ENCODE assay signal across 15 cellular contexts in the genomic region with DNA sequence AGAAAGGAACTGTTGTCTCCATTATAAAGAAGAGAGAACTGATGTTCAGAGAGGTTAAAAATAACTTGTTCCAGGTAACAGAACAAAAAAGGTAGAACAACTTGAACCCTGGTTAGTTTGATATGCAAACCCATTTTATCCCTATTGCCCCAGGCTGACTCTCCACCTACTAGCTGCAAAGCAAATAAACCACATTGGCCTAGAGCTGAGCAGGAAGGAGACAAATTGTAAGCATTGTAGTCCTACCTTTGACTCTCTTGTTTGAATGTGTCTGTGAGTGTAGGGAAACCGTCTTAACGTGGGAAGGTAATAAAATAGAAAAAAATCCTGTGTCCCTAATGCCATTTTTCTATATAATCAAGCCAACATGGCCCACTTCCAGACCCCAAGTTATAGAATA.
DNase-seq lines count a peak whose midpoint lies in the region; ATAC-seq and TF ChIP-seq lines count a peak whose summit lies in the region.
"Had no signal": no experiment of that assay in that cellular context is flagged by ENCODE, and none has a peak within 500 bp of the region (broad histone marks: within the 10 kb centered on the region; RNA-seq: fewer than 3 reads in every experiment).

No MANE protein-coding gene starts in this region.

- no peaks in the 10 kb centered on the region for H3K36me3 ChIP-seq in mammary epithelial cell (ENCODE audit: insufficient read depth, low read length)
- H3K36me3 ChIP-seq: BLaER1 treated with 17β-estradiol and CSF1 and Interleukin-3, amounts not matched to agents 10 nM and 100 nM had no signal

- no peaks in the 10 kb centered on the region for H3K79me2 ChIP-seq in mammary epithelial cell (ENCODE audit: insufficient read depth, low read length)

- 59% methylated on average over 2 of the region's 2 CpGs for WGBS in mammary epithelial cell (ENCODE audit: low coverage, missing lambda C conversion rate)

- peak; percentile 71; the same call in 1 of the 2 replicates for ATAC-seq in WTC11

- H3K36me3 Mint-ChIP-seq in MCF 10A (ENCODE audit: insufficient read depth, unreplicated experiment) = no peaks in the 10 kb centered on the region
- no peaks in the 10 kb centered on the region for H3K36me3 Mint-ChIP-seq in WTC11
- H3K36me3 Mint-ChIP-seq: CD4-positive, CD25-positive, alpha-beta regulatory T cell had no signal

- no peaks in the 10 kb centered on the region for H3K9me3 ChIP-seq in mammary epithelial cell (replicated peaks; ENCODE audit: insufficient read depth, low read length)

- POLR2A ChIA-PET in MCF 10A (lab: Yijun Ruan, JAX) (no interaction called here), WTC11 (lab: Charles Lee) (no interaction called here)

- in situ Hi-C loops in mammary epithelial cell (cut with MboI; ENCODE audit: low sequenced_read_pairs in 2 of 2) = no loop called here

- CTCF ChIA-PET in mammary epithelial cell (lab: Charles Lee; ENCODE audit: low non-redundant PET) = no interaction called here
- CTCF ChIA-PET in MCF 10A (lab: Yijun Ruan, JAX) = no interaction called here
- CTCF ChIA-PET in WTC11 (lab: Charles Lee) = no interaction called here

- intact Hi-C loops in mammary epithelial cell (cut with micrococcal nuclease) = no loop called here
- intact Hi-C loops in MCF 10A (cut with micrococcal nuclease) = no loop called here

- H3K27me3 Mint-ChIP-seq in MCF 10A (ENCODE audit: insufficient read depth, unreplicated experiment) (no peaks in the 10 kb centered on the region), WTC11 (ENCODE audit: low read depth) (no peaks in the 10 kb centered on the region)
- H3K27me3 Mint-ChIP-seq: CD4-positive, CD25-positive, alpha-beta regulatory T cell had no signal

- peak overlapping the region; percentile 54 for H2AFZ ChIP-seq in mammary epithelial cell (ENCODE audit: low read depth, low read length)

- H3K4me1 Mint-ChIP-seq in MCF 10A (ENCODE audit: insufficient read depth, unreplicated experiment) (no peaks in the 10 kb centered on the region), WTC11 (peaks cover 3% of the 10 kb centered on the region; the same call in 1 of the 2 replicates)

- H3K27me3 ChIP-seq in mammary epithelial cell (ENCODE audit: insufficient read depth, low read length) = no peaks in the 10 kb centered on the region
- H3K27me3 ChIP-seq: BLaER1 treated with 17β-estradiol and CSF1 and Interleukin-3, amounts not matched to agents 10 nM and 100 nM had no signal

- dilution Hi-C loops in mammary epithelial cell (cut with HindIII; ENCODE audit: low sequenced_read_pairs) = no loop called here

- H3K4me1 ChIP-seq in mammary epithelial cell (ENCODE audit: insufficient read depth, low read length) = peaks cover 4% of the 10 kb centered on the region

- TF ChIP-seq CTCF in mammary epithelial cell (conservative IDR thresholded peaks at IDR 0.05 in 1 of 2, IDR thresholded peaks at IDR 0.05 in 1 of 2; ENCODE audit: extremely low read depth in 1 of 2, insufficient read depth in 1 of 2, low read depth in 1 of 2, low read length in 2 of 2) (no peak), MCF 10A (IDR thresholded peaks at IDR 0.05; ENCODE audit: unreplicated experiment) (no peak), WTC11 (IDR thresholded peaks at IDR 0.05) (no peak), GM10266 (IDR thresholded peaks at IDR 0.05; ENCODE audit: control insufficient read depth, insufficient read depth, low read depth, missing control alignments) (no peak)

- no peak overlapping the region for H3K4me3 ChIP-seq in mammary epithelial cell (replicated peaks in 1 of 3; ENCODE audit: insufficient read depth in 1 of 3, low read depth in 2 of 3, low read length in 3 of 3)
- H3K4me3 ChIP-seq: BLaER1 treated with 17β-estradiol and CSF1 and Interleukin-3, amounts not matched to agents 10 nM and 100 nM had no signal

- H4K20me1 ChIP-seq in mammary epithelial cell (ENCODE audit: insufficient read depth, low read length) = no peaks in the 10 kb centered on the region
- H4K20me1 ChIP-seq: BLaER1 treated with 17β-estradiol and CSF1 and Interleukin-3, amounts not matched to agents 10 nM and 100 nM had no signal

- no peak overlapping the region for H3K9ac ChIP-seq in mammary epithelial cell (ENCODE audit: insufficient read depth, low read length)
- H3K9ac ChIP-seq: BLaER1 treated with 17β-estradiol and CSF1 and Interleukin-3, amounts not matched to agents 10 nM and 100 nM had no signal

- H3K27ac Mint-ChIP-seq in MCF 10A (ENCODE audit: low read depth, unreplicated experiment) (no peak overlapping the region), WTC11 (no peak overlapping the region)
- H3K27ac Mint-ChIP-seq: CD4-positive, CD25-positive, alpha-beta regulatory T cell; HFFc6 had no signal

- H3K4me2 ChIP-seq in mammary epithelial cell (ENCODE audit: insufficient read depth, low read depth, low read length) = no peak overlapping the region
- H3K4me2 ChIP-seq: BLaER1 treated with 17β-estradiol and CSF1 and Interleukin-3, amounts not matched to agents 10 nM and 100 nM had no signal

- H3K4me3 Mint-ChIP-seq in MCF 10A (ENCODE audit: unreplicated experiment) (no peak overlapping the region), WTC11 (no peak overlapping the region)
- H3K4me3 Mint-ChIP-seq: CD4-positive, CD25-positive, alpha-beta regulatory T cell; HFFc6 had no signal

- H3K9me3 Mint-ChIP-seq in MCF 10A (ENCODE audit: unreplicated experiment) (no peaks in the 10 kb centered on the region), WTC11 (peaks cover 7% of the 10 kb centered on the region)

- peak in 2 of 3 experiments; percentile 28 to 64 for DNase-seq in NCI-H1417 (lab: John Stamatoyannopoulos, UW)
- DNase-seq in NCI-H1417 treated with DMSO at 0.1 percent for 48 hours (lab: John Stamatoyannopoulos, UW) = no peak
- no peak for DNase-seq in mammary epithelial cell
- no peak for DNase-seq in MCF 10A (ENCODE audit: unreplicated experiment)
- no peak for DNase-seq in WTC11 (ENCODE audit: low spot score)
- DNase-seq in activated naive CD4-positive, alpha-beta T cell (lab: John Stamatoyannopoulos, UW) = no peak
- no peak for DNase-seq in GM10266 (ENCODE audit: extremely low spot score)
- no peak for DNase-seq in stimulated activated CD4-positive, alpha-beta T cell treated with anti-CD3 and anti-CD28 coated beads, Interleukin-2, amount 100 ng/mL, for 48 hours
- DNase-seq: 8988T; CD4-positive, CD25-positive, alpha-beta regulatory T cell; DND-41; GDM1; HCEC 1CT; HFFc6 had no signal

- H3K27ac ChIP-seq in mammary epithelial cell (ENCODE audit: insufficient read depth, low read depth, low read length) = no peak overlapping the region
- H3K27ac ChIP-seq: BLaER1 treated with 17β-estradiol and CSF1 and Interleukin-3, amounts not matched to agents 10 nM and 100 nM had no signal

- no TSS peak for BruUV-seq in mammary epithelial cell (replicated peaks; lab: Mats Ljungman, UMichigan)
- BruUV-seq in MCF 10A (replicated peaks; lab: Mats Ljungman, UMichigan) = no TSS peak

TF ChIP-seq in WTC11, 78 proteins besides CTCF, POLR2A, EP300 and RAD21 (continues in another document):
- TF ChIP-seq, protein P1, sequence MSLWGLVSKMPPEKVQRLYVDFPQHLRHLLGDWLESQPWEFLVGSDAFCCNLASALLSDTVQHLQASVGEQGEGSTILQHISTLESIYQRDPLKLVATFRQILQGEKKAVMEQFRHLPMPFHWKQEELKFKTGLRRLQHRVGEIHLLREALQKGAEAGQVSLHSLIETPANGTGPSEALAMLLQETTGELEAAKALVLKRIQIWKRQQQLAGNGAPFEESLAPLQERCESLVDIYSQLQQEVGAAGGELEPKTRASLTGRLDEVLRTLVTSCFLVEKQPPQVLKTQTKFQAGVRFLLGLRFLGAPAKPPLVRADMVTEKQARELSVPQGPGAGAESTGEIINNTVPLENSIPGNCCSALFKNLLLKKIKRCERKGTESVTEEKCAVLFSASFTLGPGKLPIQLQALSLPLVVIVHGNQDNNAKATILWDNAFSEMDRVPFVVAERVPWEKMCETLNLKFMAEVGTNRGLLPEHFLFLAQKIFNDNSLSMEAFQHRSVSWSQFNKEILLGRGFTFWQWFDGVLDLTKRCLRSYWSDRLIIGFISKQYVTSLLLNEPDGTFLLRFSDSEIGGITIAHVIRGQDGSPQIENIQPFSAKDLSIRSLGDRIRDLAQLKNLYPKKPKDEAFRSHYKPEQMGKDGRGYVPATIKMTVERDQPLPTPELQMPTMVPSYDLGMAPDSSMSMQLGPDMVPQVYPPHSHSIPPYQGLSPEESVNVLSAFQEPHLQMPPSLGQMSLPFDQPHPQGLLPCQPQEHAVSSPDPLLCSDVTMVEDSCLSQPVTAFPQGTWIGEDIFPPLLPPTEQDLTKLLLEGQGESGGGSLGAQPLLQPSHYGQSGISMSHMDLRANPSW (CRISPR knock-in tag; conservative IDR thresholded peaks at IDR 0.05; ENCODE audit: low read depth) = no peak
- TF ChIP-seq, protein P2, sequence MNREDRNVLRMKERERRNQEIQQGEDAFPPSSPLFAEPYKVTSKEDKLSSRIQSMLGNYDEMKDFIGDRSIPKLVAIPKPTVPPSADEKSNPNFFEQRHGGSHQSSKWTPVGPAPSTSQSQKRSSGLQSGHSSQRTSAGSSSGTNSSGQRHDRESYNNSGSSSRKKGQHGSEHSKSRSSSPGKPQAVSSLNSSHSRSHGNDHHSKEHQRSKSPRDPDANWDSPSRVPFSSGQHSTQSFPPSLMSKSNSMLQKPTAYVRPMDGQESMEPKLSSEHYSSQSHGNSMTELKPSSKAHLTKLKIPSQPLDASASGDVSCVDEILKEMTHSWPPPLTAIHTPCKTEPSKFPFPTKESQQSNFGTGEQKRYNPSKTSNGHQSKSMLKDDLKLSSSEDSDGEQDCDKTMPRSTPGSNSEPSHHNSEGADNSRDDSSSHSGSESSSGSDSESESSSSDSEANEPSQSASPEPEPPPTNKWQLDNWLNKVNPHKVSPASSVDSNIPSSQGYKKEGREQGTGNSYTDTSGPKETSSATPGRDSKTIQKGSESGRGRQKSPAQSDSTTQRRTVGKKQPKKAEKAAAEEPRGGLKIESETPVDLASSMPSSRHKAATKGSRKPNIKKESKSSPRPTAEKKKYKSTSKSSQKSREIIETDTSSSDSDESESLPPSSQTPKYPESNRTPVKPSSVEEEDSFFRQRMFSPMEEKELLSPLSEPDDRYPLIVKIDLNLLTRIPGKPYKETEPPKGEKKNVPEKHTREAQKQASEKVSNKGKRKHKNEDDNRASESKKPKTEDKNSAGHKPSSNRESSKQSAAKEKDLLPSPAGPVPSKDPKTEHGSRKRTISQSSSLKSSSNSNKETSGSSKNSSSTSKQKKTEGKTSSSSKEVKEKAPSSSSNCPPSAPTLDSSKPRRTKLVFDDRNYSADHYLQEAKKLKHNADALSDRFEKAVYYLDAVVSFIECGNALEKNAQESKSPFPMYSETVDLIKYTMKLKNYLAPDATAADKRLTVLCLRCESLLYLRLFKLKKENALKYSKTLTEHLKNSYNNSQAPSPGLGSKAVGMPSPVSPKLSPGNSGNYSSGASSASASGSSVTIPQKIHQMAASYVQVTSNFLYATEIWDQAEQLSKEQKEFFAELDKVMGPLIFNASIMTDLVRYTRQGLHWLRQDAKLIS (CRISPR knock-in tag; IDR thresholded peaks at IDR 0.05; ENCODE audit: borderline replicate concordance) = no peak

Comparison
In these comparisons a context has a peak if more than half of its experiments do, and no peak if none do; other contexts are left out.
1. DNase-seq: peak in NCI-H1417 (2 of 3); none in NCI-H1417 treated with DMSO at 0.1 percent for 48 hours (single experiment), mammary epithelial cell (single experiment), MCF 10A (single experiment), WTC11 (single experiment), activated naive CD4-positive, alpha-beta T cell (0 of 4), GM10266 (single experiment) and stimulated activated CD4-positive, alpha-beta T cell treated with anti-CD3 and anti-CD28 coated beads, Interleukin-2, amount 100 ng/mL, for 48 hours (0 of 2).